ENCODE assay signal across 27 cellular contexts in genomic region chr1:116916002-116916401, GRCh38. TPM values are rescaled to one million over a fixed set of nuclear protein-coding genes. Genes with fewer than 3 reads are reported as not detected.
DNase-seq lines count a peak whose midpoint lies in the region; ATAC-seq and TF ChIP-seq lines count a peak whose summit lies in the region.
"Had no signal": no experiment of that assay in that cellular context is flagged by ENCODE, and none has a peak within 500 bp of the region (broad histone marks: within the 10 kb centered on the region; RNA-seq: fewer than 3 reads in every experiment).

No MANE protein-coding gene starts in this region.

- no peak for ATAC-seq in Right ventricle myocardium inferior
- no peak for ATAC-seq in gastroesophageal sphincter
- ATAC-seq: A549; CD8-positive, alpha-beta T cell; gastrocnemius medialis; GM23338; natural killer cell; Panc1; stimulated activated naive B cell treated with anti-CD40 and anti-IgM and Interleukin-4, amounts not matched to agents 10 μg/mL and 1 μg/mL and 100 μg/mL, for 72 hours had no signal

- DNase-seq in right atrium auricular region (ENCODE audit: low spot score) (no peak), Right ventricle myocardium inferior (ENCODE audit: missing footprints) (no peak), NCI-H2196 treated with DMSO at 0.1 percent for 48 hours (lab: John Stamatoyannopoulos, UW; ENCODE audit: unreplicated experiment) (no peak), WERI-Rb-1 (no peak)
- no peak for DNase-seq in stimulated activated CD4-positive, alpha-beta T cell treated with anti-CD3 and anti-CD28 coated beads, Interleukin-4, amount 100 ng/mL, for 1 hour
- no peak for DNase-seq in CD4-positive, alpha-beta memory T cell
- DNase-seq: activated CD4-positive, alpha-beta T cell treated with anti-CD3 and anti-CD28 coated beads for 4 hours; AML-193; aorta; endodermal cell; gastrocnemius medialis; natural killer cell; NCI-H146; NCI-H748 treated with DMSO at 0.1 percent for 48 hours; occipital lobe; stimulated activated naive B cell treated with anti-CD40 and anti-IgM and Interleukin-4, amounts not matched to agents 10 μg/mL and 1 μg/mL and 100 μg/mL, for 72 hours; T1000 had no signal

- H3K4me3 Mint-ChIP-seq in CD4-positive, alpha-beta memory T cell, result no peak overlapping the region
- H3K4me3 Mint-ChIP-seq: activated naive CD8-positive, alpha-beta T cell; CD8-positive, alpha-beta T cell; central memory CD8-positive, alpha-beta T cell; endodermal cell; GM23338; mesothelial cell of epicardium; natural killer cell; stimulated activated naive B cell treated with anti-CD40 and anti-IgM and Interleukin-4, amounts not matched to agents 10 μg/mL and 1 μg/mL and 100 μg/mL, for 72 hours had no signal

- H3K4me1 ChIP-seq in right atrium auricular region, result peaks cover 0 to 82% of the 10 kb centered on the region in 2 donors
- H3K4me1 ChIP-seq in gastroesophageal sphincter, result peaks cover 0 to 91% (median 24%) of the 10 kb centered on the region in 3 donors
- peaks cover 15% of the 10 kb centered on the region for H3K4me1 ChIP-seq in CD4-positive, alpha-beta memory T cell (ENCODE audit: insufficient read depth, low read length)

- H3K9me3 ChIP-seq in right atrium auricular region (no peaks in the 10 kb centered on the region), gastroesophageal sphincter (no peaks in the 10 kb centered on the region), neural cell (ENCODE audit: low read length) (no peaks in the 10 kb centered on the region), WERI-Rb-1 (ENCODE audit: severe bottlenecking) (no peaks in the 10 kb centered on the region)
- no peaks in the 10 kb centered on the region for H3K9me3 ChIP-seq in CD4-positive, alpha-beta memory T cell (ENCODE audit: control insufficient read depth in 1 of 2, low read length in 2 of 2)
- H3K9me3 ChIP-seq: A549, gastrocnemius medialis, prostate gland had no signal

- H3K27ac Mint-ChIP-seq in CD4-positive, alpha-beta memory T cell, result peak overlapping the region in 1 of 7 donors; percentile 49
- H3K27ac Mint-ChIP-seq: activated naive CD8-positive, alpha-beta T cell; CD8-positive, alpha-beta T cell; endodermal cell; GM23338; mesothelial cell of epicardium; natural killer cell; stimulated activated naive B cell treated with anti-CD40 and anti-IgM and Interleukin-4, amounts not matched to agents 10 μg/mL and 1 μg/mL and 100 μg/mL, for 72 hours had no signal

- H2AFZ ChIP-seq in neural cell (ENCODE audit: low read depth, low read length), result no peak overlapping the region
- H2AFZ ChIP-seq: GM23338 had no signal

- TF ChIP-seq RAD21 in neural cell (conservative IDR thresholded peaks at IDR 0.05), result no peak

- H3K27me3 Mint-ChIP-seq in CD4-positive, alpha-beta memory T cell, result no peaks in the 10 kb centered on the region
- H3K27me3 Mint-ChIP-seq: activated naive CD8-positive, alpha-beta T cell; central memory CD8-positive, alpha-beta T cell; stimulated activated naive B cell treated with anti-CD40 and anti-IgM and Interleukin-4, amounts not matched to agents 10 μg/mL and 1 μg/mL and 100 μg/mL, for 72 hours had no signal

- H3K9ac ChIP-seq in neural cell (ENCODE audit: low read length), result no peak overlapping the region

- H3K4me1 Mint-ChIP-seq in CD4-positive, alpha-beta memory T cell, result peaks cover 5 to 12% (median 10%) of the 10 kb centered on the region in 4 donors
- H3K4me1 Mint-ChIP-seq: central memory CD8-positive, alpha-beta T cell; natural killer cell; stimulated activated naive B cell treated with anti-CD40 and anti-IgM and Interleukin-4, amounts not matched to agents 10 μg/mL and 1 μg/mL and 100 μg/mL, for 72 hours had no signal

- H3K79me2 ChIP-seq in neural cell (replicated peaks; ENCODE audit: insufficient read depth, low read length), result peaks cover 20% of the 10 kb centered on the region

- 39 to 50% methylated on average over 6 of the region's 6 CpGs for WGBS in gastroesophageal sphincter (ENCODE audit: low coverage in 1 of 2), 2 donors

- no peaks in the 10 kb centered on the region for H4K20me1 ChIP-seq in neural cell (ENCODE audit: insufficient read depth)

- TF ChIP-seq EP300 in gastroesophageal sphincter (IDR thresholded peaks at IDR 0.05), result no peak
- no peak for TF ChIP-seq EP300 in neural cell (conservative IDR thresholded peaks at IDR 0.05; ENCODE audit: poor library complexity, severe bottlenecking)

- CTCF ChIA-PET in CD4-positive, alpha-beta memory T cell (lab: Charles Lee; ENCODE audit: partially characterized antibody), result interaction anchor here (1.3 kb wide), 1 partner anchor 98 kb away, joined by 3 read pairs; no protein-coding TSS in a partner anchor

- H3K4me2 ChIP-seq in neural cell (ENCODE audit: low read length), result no peak overlapping the region
- H3K4me2 ChIP-seq: A549, GM23338 had no signal

- no peaks in the 10 kb centered on the region for H3K9me2 ChIP-seq in neural cell (ENCODE audit: insufficient read depth, low read length)

- H3K4me3 ChIP-seq in right atrium auricular region (peak overlapping the region in 1 of 2 donors; percentile 15), gastroesophageal sphincter (peak overlapping the region in 1 of 2 donors; percentile 33), neural cell (ENCODE audit: low read length) (peak overlapping the region; percentile 39), WERI-Rb-1 (ENCODE audit: low read depth, low read length) (no peak overlapping the region)
- H3K4me3 ChIP-seq in CD4-positive, alpha-beta memory T cell (ENCODE audit: low read length in 2 of 2), result no peak overlapping the region
- H3K4me3 ChIP-seq: A549, gastrocnemius medialis, GM23338, prostate gland had no signal

- POLR2A ChIA-PET in CD4-positive, alpha-beta memory T cell (lab: Charles Lee; ENCODE audit: partially characterized antibody), result interaction anchor here (2.2 kb wide), 1 partner anchor 39 kb away, joined by 8 read pairs; no protein-coding TSS in a partner anchor

- TF ChIP-seq CTCF in right atrium auricular region (IDR thresholded peaks at IDR 0.05) (no peak), gastroesophageal sphincter (IDR thresholded peaks at IDR 0.05) (no peak), neural cell (IDR thresholded peaks at IDR 0.05; ENCODE audit: poor library complexity, severe bottlenecking) (no peak), WERI-Rb-1 (IDR thresholded peaks at IDR 0.05; ENCODE audit: low read depth, low read length) (no peak)

- intact Hi-C loops in Right ventricle myocardium inferior (cut with DNase I), result no loop called here
- intact Hi-C loops in CD4-positive, alpha-beta memory T cell (cut with micrococcal nuclease), result loop anchor here (10.0 kb wide), 1 partner anchor 89 kb away; the partner anchor contains the start of gene CD101

- no peaks in the 10 kb centered on the region for H3K36me3 Mint-ChIP-seq in CD4-positive, alpha-beta memory T cell
- H3K36me3 Mint-ChIP-seq: activated naive CD8-positive, alpha-beta T cell; CD8-positive, alpha-beta T cell; mesothelial cell of epicardium; natural killer cell; stimulated activated naive B cell treated with anti-CD40 and anti-IgM and Interleukin-4, amounts not matched to agents 10 μg/mL and 1 μg/mL and 100 μg/mL, for 72 hours had no signal

- H3F3A ChIP-seq in neural cell (ENCODE audit: insufficient read depth, low read length, poor library complexity, severe bottlenecking), result no peaks in the 10 kb centered on the region

- H3K36me3 ChIP-seq in right atrium auricular region (no peaks in the 10 kb centered on the region), gastroesophageal sphincter (no peaks in the 10 kb centered on the region), neural cell (ENCODE audit: insufficient read depth, low read length) (no peaks in the 10 kb centered on the region), WERI-Rb-1 (no peaks in the 10 kb centered on the region)
- no peaks in the 10 kb centered on the region for H3K36me3 ChIP-seq in CD4-positive, alpha-beta memory T cell (ENCODE audit: insufficient read depth, low read length)
- H3K36me3 ChIP-seq: gastrocnemius medialis, prostate gland had no signal

- no peak for TF ChIP-seq POLR2A in gastroesophageal sphincter (IDR thresholded peaks at IDR 0.05)

- H3K27ac ChIP-seq in right atrium auricular region (peak overlapping the region; percentile 68 to 90), gastroesophageal sphincter (peak overlapping the region; percentile 59 to 96 (median 90)), neural cell (ENCODE audit: low read length) (no peak overlapping the region), WERI-Rb-1 (no peak overlapping the region)
- no peak overlapping the region for H3K27ac ChIP-seq in CD4-positive, alpha-beta memory T cell (ENCODE audit: low read depth, low read length)
- H3K27ac ChIP-seq: A549, gastrocnemius medialis had no signal

- H3K9me3 Mint-ChIP-seq in CD4-positive, alpha-beta memory T cell, result peaks cover 0 to under 1% (median 0%) of the 10 kb centered on the region in 8 donors
- H3K9me3 Mint-ChIP-seq: CD8-positive, alpha-beta T cell; central memory CD8-positive, alpha-beta T cell; endodermal cell; GM23338; mesothelial cell of epicardium; natural killer cell; stimulated activated naive B cell treated with anti-CD40 and anti-IgM and Interleukin-4, amounts not matched to agents 10 μg/mL and 1 μg/mL and 100 μg/mL, for 72 hours had no signal

- H3K27me3 ChIP-seq in right atrium auricular region, result no peaks in the 10 kb centered on the region
- H3K27me3 ChIP-seq in gastroesophageal sphincter, result no peaks in the 10 kb centered on the region
- no peaks in the 10 kb centered on the region for H3K27me3 ChIP-seq in neural cell (ENCODE audit: insufficient read depth, low read depth, low read length)
- no peaks in the 10 kb centered on the region for H3K27me3 ChIP-seq in CD4-positive, alpha-beta memory T cell (ENCODE audit: insufficient read depth, low read length)
- no peaks in the 10 kb centered on the region for H3K27me3 ChIP-seq in WERI-Rb-1 (ENCODE audit: insufficient read depth, low read depth, severe bottlenecking)

TF ChIP-seq in neural cell, 6 proteins besides CTCF, POLR2A, EP300 and RAD21 (continues in another document):
- no peak for TF ChIP-seq MXI1 (conservative IDR thresholded peaks at IDR 0.05; ENCODE audit: poor library complexity, severe bottlenecking)
- TF ChIP-seq TAF1 (IDR thresholded peaks at IDR 0.05; ENCODE audit: low read depth), result no peak
- no peak for TF ChIP-seq SMC3 (conservative IDR thresholded peaks at IDR 0.05; ENCODE audit: poor library complexity)
- TF ChIP-seq EZH2 (IDR thresholded peaks at IDR 0.05; ENCODE audit: borderline replicate concordance, insufficient read depth, low read length, poor library complexity, severe bottlenecking), result no peak

RNA-seq across cellular contexts. Expression of gene PTGFRN, which starts 6.3 kb away (rescaled TPM):
- total RNA-seq in right atrium auricular region (100 to 1,000 TPM; 129 to 141 TPM), Right ventricle myocardium inferior (119 TPM), gastroesophageal sphincter (100 to 1,000 TPM in 2 of 4 donors, 10 to 100 TPM in 2; 60.0 to 166 (median 101) TPM)
- 20.1 and 25.0 TPM in 2 replicates for polyA plus RNA-seq in neural cell
- polyA minus RNA-seq in neural cell, result 48.5 and 52.6 TPM in 2 replicates
- under 1 TPM; 0.44 to 0.55 TPM for total RNA-seq in CD4-positive, alpha-beta memory T cell
- polyA plus RNA-seq in CD4-positive, alpha-beta memory T cell, result under 1 TPM in 1 of 2 donors, not detected in 1; 0.39 TPM

Comparison
In these comparisons a context has a peak if more than half of its experiments do, and no peak if none do; other contexts are left out.
1. H3K27ac ChIP-seq: peak in right atrium auricular region (2 of 2) and gastroesophageal sphincter (4 of 4); none in neural cell (single experiment), CD4-positive, alpha-beta memory T cell (single experiment) and WERI-Rb-1 (single experiment).
2. RNA of gene PTGFRN, which starts 6.3 kb away (total RNA-seq): 129 to 141 TPM in right atrium auricular region, 60.0 to 166 TPM in gastroesophageal sphincter and 119 TPM in Right ventricle myocardium inferior (single experiment); 0.44 to 0.55 TPM in CD4-positive, alpha-beta memory T cell; every median in the first group is over 10 times any median in the second.